In the genomic region with DNA sequence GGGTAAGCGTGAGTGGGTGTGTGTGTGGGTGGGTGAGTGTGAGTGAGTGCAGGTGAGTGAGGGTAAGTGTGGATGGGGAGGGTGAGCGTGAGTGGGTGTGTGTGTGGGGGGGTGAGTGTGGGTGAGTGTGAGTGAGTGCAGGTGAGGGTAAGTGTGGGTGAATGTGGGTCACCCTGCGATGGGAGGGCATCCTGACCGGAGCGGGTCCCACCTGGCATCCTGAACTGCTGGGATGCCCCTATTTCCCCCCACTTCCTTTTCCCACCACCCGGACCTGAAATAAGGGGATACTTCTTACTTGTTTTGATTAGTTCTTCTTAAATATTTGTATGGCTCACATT, we compare ENCODE assay signal across 13 cellular contexts. TPM values are rescaled to one million over a fixed set of nuclear protein-coding genes. Genes with fewer than 3 reads are reported as not detected.
DNase-seq lines count a peak whose midpoint lies in the region; ATAC-seq and TF ChIP-seq lines count a peak whose summit lies in the region.
"Had no signal": no experiment of that assay in that cellular context is flagged by ENCODE, and none has a peak within 500 bp of the region (broad histone marks: within the 10 kb centered on the region; RNA-seq: fewer than 3 reads in every experiment).

No MANE protein-coding gene starts in this region.

- no peak overlapping the region for H3K14ac ChIP-seq in IMR-90 (replicated peaks; ENCODE audit: low read depth, low read length)

- no peak overlapping the region for H4K91ac ChIP-seq in IMR-90 (ENCODE audit: insufficient read depth, low read depth, low read length)

- intact Hi-C loops in activated CD8-positive, alpha-beta T cell treated with anti-CD3 and anti-CD28 coated beads for 36 hours (cut with micrococcal nuclease), result no loop called here
- intact Hi-C loops in IMR-90 (cut with micrococcal nuclease), result no loop called here

- H3K4me3 Mint-ChIP-seq in activated CD8-positive, alpha-beta T cell treated with anti-CD3 and anti-CD28 coated beads, Interleukin-2, amount 10 ng/mL, durations not matched to agents 7 days and 5 days, result no peak overlapping the region
- H3K4me3 Mint-ChIP-seq in activated CD8-positive, alpha-beta T cell treated with anti-CD3 and anti-CD28 coated beads for 36 hours, result no peak overlapping the region
- H3K4me3 Mint-ChIP-seq in endodermal cell, result no peak overlapping the region
- H3K4me3 Mint-ChIP-seq: GM23338, H9 had no signal

- no peaks in the 10 kb centered on the region for H3K36me3 Mint-ChIP-seq in activated CD8-positive, alpha-beta T cell treated with anti-CD3 and anti-CD28 coated beads, Interleukin-2, amount 10 ng/mL, durations not matched to agents 7 days and 5 days (ENCODE audit: low read depth)
- no peaks in the 10 kb centered on the region for H3K36me3 Mint-ChIP-seq in activated CD8-positive, alpha-beta T cell treated with anti-CD3 and anti-CD28 coated beads for 36 hours (ENCODE audit: low read depth)
- H3K36me3 Mint-ChIP-seq in endodermal cell (ENCODE audit: low read depth), result no peaks in the 10 kb centered on the region

- no peak overlapping the region for H3K18ac ChIP-seq in IMR-90 (ENCODE audit: low read depth, low read length)

- H2BK15ac ChIP-seq in IMR-90 (ENCODE audit: low read depth, low read length), result no peak overlapping the region

- H3K27me3 ChIP-seq in IMR-90 (ENCODE audit: control insufficient read depth, insufficient read depth, low read length) (peaks cover 2% of the 10 kb centered on the region; the same call in 1 of the 2 replicates), endodermal cell (ENCODE audit: control insufficient read depth, insufficient read depth, low read length, poor library complexity, severe bottlenecking) (no peaks in the 10 kb centered on the region)
- H3K27me3 ChIP-seq: BLaER1 had no signal

- H3K79me1 ChIP-seq in IMR-90 (ENCODE audit: low read depth in 1 of 2, low read length in 2 of 2), result no peaks in the 10 kb centered on the region

- H3K9ac ChIP-seq in IMR-90 (ENCODE audit: low read depth, low read length) (no peak overlapping the region), endodermal cell (ENCODE audit: extremely low read depth, low read length, poor library complexity, severe bottlenecking) (no peak overlapping the region)
- H3K9ac ChIP-seq: BLaER1 had no signal

- H4K8ac ChIP-seq in IMR-90 (ENCODE audit: low read depth in 2 of 2, low read length in 2 of 2), result no peak overlapping the region

- peak; percentile 30 for ATAC-seq in activated CD8-positive, alpha-beta T cell treated with anti-CD3 and anti-CD28 coated beads, Interleukin-2, amount 10 ng/mL, durations not matched to agents 7 days and 5 days
- ATAC-seq in activated CD8-positive, alpha-beta T cell treated with anti-CD3 and anti-CD28 coated beads for 36 hours, result no peak
- ATAC-seq in IMR-90 (ENCODE audit: low read depth), result no peak
- peak; percentile 17 for ATAC-seq in omental fat pad (ENCODE audit: low FRiP score)
- ATAC-seq: GM23338 had no signal

- TF ChIP-seq POLR2A in IMR-90 (IDR thresholded peaks at IDR 0.05; ENCODE audit: low read depth, low read length), result no peak

- CTCF ChIA-PET in activated CD8-positive, alpha-beta T cell treated with anti-CD3 and anti-CD28 coated beads, Interleukin-2, amount 10 ng/mL, durations not matched to agents 7 days and 5 days (lab: Charles Lee), result no interaction called here
- CTCF ChIA-PET in activated CD8-positive, alpha-beta T cell treated with anti-CD3 and anti-CD28 coated beads for 36 hours (lab: Charles Lee), result no interaction called here
- CTCF ChIA-PET in IMR-90 (lab: Yijun Ruan, JAX), result no interaction called here

- no peaks in the 10 kb centered on the region; the same call in 1 of the 2 replicates for H3K4me1 ChIP-seq in IMR-90 (ENCODE audit: control insufficient read depth, insufficient read depth, low read length)
- H3K4me1 ChIP-seq in endodermal cell (ENCODE audit: control insufficient read depth, insufficient read depth, low read length), result no peaks in the 10 kb centered on the region
- H3K4me1 ChIP-seq: BLaER1 had no signal

- H3K4me3 ChIP-seq in IMR-90 (ENCODE audit: insufficient read depth, low read depth, low read length), result no peak overlapping the region
- H3K4me3 ChIP-seq in endodermal cell (ENCODE audit: low read length), result no peak overlapping the region
- H3K4me3 ChIP-seq: BLaER1, GM23338 had no signal

- H3K4ac ChIP-seq in IMR-90 (ENCODE audit: low read depth, low read length), result no peak overlapping the region

- no peaks in the 10 kb centered on the region for H3K27me3 Mint-ChIP-seq in activated CD8-positive, alpha-beta T cell treated with anti-CD3 and anti-CD28 coated beads, Interleukin-2, amount 10 ng/mL, durations not matched to agents 7 days and 5 days (ENCODE audit: low read depth)
- peaks cover 6% of the 10 kb centered on the region for H3K27me3 Mint-ChIP-seq in activated CD8-positive, alpha-beta T cell treated with anti-CD3 and anti-CD28 coated beads for 36 hours
- H3K27me3 Mint-ChIP-seq in endodermal cell (ENCODE audit: insufficient read depth), result no peaks in the 10 kb centered on the region

- H2BK20ac ChIP-seq in IMR-90 (ENCODE audit: low read depth, low read length), result no peak overlapping the region

- TF ChIP-seq CTCF in activated CD8-positive, alpha-beta T cell treated with anti-CD3 and anti-CD28 coated beads for 36 hours (IDR thresholded peaks at IDR 0.05), result no peak
- TF ChIP-seq CTCF in IMR-90 (conservative IDR thresholded peaks at IDR 0.05; ENCODE audit: low read depth, low read length), result no peak
- TF ChIP-seq CTCF in endodermal cell (conservative IDR thresholded peaks at IDR 0.05), result no peak
- TF ChIP-seq CTCF in omental fat pad (IDR thresholded peaks at IDR 0.05), result no peak

- no peak for DNase-seq in activated CD8-positive, alpha-beta T cell treated with anti-CD3 and anti-CD28 coated beads, Interleukin-2, amount 10 ng/mL, durations not matched to agents 7 days and 5 days
- no peak for DNase-seq in activated CD8-positive, alpha-beta T cell treated with anti-CD3 and anti-CD28 coated beads for 36 hours
- DNase-seq in IMR-90 (no peak), endodermal cell (peak; percentile 10), omental fat pad (ENCODE audit: low spot score) (no peak), NCI-H1417 treated with DMSO at 0.1 percent for 48 hours (lab: John Stamatoyannopoulos, UW) (no peak), DMS53 (lab: John Stamatoyannopoulos, UW) (no peak)
- DNase-seq in stimulated activated CD4-positive, alpha-beta T cell treated with anti-CD3 and anti-CD28 coated beads, Interleukin-12 subunit alpha, Interleukin-12 subunit beta, amount 100 ng/mL, for 4 hours, result no peak
- DNase-seq: AML-193, H9 had no signal

- POLR2A ChIA-PET in activated CD8-positive, alpha-beta T cell treated with anti-CD3 and anti-CD28 coated beads, Interleukin-2, amount 10 ng/mL, durations not matched to agents 7 days and 5 days (lab: Charles Lee), result no interaction called here
- POLR2A ChIA-PET in activated CD8-positive, alpha-beta T cell treated with anti-CD3 and anti-CD28 coated beads for 36 hours (lab: Charles Lee), result no interaction called here
- POLR2A ChIA-PET in IMR-90 (lab: Charles Lee; ENCODE audit: unreplicated experiment), result no interaction called here

- no peak for TF ChIP-seq RAD21 in IMR-90 (IDR thresholded peaks at IDR 0.05; ENCODE audit: low read length)

- no TSS peak for BruUV-seq in IMR-90 (replicated peaks; lab: Mats Ljungman, UMichigan)

- no peak overlapping the region for H2BK120ac ChIP-seq in IMR-90 (ENCODE audit: low read depth, low read length)

- peak overlapping the region; percentile 32 for H2BK5ac ChIP-seq in IMR-90 (ENCODE audit: low read depth, low read length, poor library complexity, severe bottlenecking)

- no CpG with 5 or more reads among the region's 6 CpGs for WGBS in IMR-90 (ENCODE audit: extremely low coverage in 2 of 2, insufficient read length in 1 of 2), 2 experiments
- WGBS in endodermal cell (ENCODE audit: insufficient coverage in 1 of 2, insufficient read length in 1 of 2), 2 experiments, result 92 to 100% methylated on average over 1 to 2 of the region's 6 CpGs

- H2AFZ ChIP-seq in IMR-90 (replicated peaks; ENCODE audit: low read length, poor library complexity), result no peak overlapping the region
- H2AFZ ChIP-seq: GM23338 had no signal

- no peak overlapping the region for H3K27ac ChIP-seq in IMR-90 (ENCODE audit: insufficient read depth, low read length)
- H3K27ac ChIP-seq in endodermal cell (ENCODE audit: low read depth, low read length), result no peak overlapping the region
- H3K27ac ChIP-seq: 22Rv1, BLaER1 had no signal

- H3K56ac ChIP-seq in IMR-90 (ENCODE audit: extremely low read depth, insufficient read depth, low read length), result no peak overlapping the region

- no peaks in the 10 kb centered on the region for H3K9me3 Mint-ChIP-seq in activated CD8-positive, alpha-beta T cell treated with anti-CD3 and anti-CD28 coated beads, Interleukin-2, amount 10 ng/mL, durations not matched to agents 7 days and 5 days (ENCODE audit: insufficient read depth)
- peaks cover 4% of the 10 kb centered on the region for H3K9me3 Mint-ChIP-seq in activated CD8-positive, alpha-beta T cell treated with anti-CD3 and anti-CD28 coated beads for 36 hours
- H3K9me3 Mint-ChIP-seq in endodermal cell, result peaks cover 5% of the 10 kb centered on the region

- no peaks in the 10 kb centered on the region for H3K9me1 ChIP-seq in IMR-90 (ENCODE audit: insufficient read depth, low read length)

- H4K5ac ChIP-seq in IMR-90 (ENCODE audit: low read depth, low read length), result no peak overlapping the region

- no peak overlapping the region for H3K23ac ChIP-seq in IMR-90 (ENCODE audit: low read depth, low read length)

- H3K27ac Mint-ChIP-seq in activated CD8-positive, alpha-beta T cell treated with anti-CD3 and anti-CD28 coated beads, Interleukin-2, amount 10 ng/mL, durations not matched to agents 7 days and 5 days, result no peak overlapping the region
- H3K27ac Mint-ChIP-seq in activated CD8-positive, alpha-beta T cell treated with anti-CD3 and anti-CD28 coated beads for 36 hours, result no peak overlapping the region
- no peak overlapping the region for H3K27ac Mint-ChIP-seq in endodermal cell
- H3K27ac Mint-ChIP-seq: GM23338 had no signal

- in situ Hi-C loops in IMR-90 (cut with MboI; ENCODE audit: low sequenced_read_pairs), result no loop called here

- no peaks in the 10 kb centered on the region for H3K4me1 Mint-ChIP-seq in activated CD8-positive, alpha-beta T cell treated with anti-CD3 and anti-CD28 coated beads, Interleukin-2, amount 10 ng/mL, durations not matched to agents 7 days and 5 days (ENCODE audit: low read depth)
- H3K4me1 Mint-ChIP-seq in activated CD8-positive, alpha-beta T cell treated with anti-CD3 and anti-CD28 coated beads for 36 hours (ENCODE audit: low read depth), result no peaks in the 10 kb centered on the region
- H3K4me1 Mint-ChIP-seq in endodermal cell, result peaks cover 3% of the 10 kb centered on the region
- H3K4me1 Mint-ChIP-seq: GM23338 had no signal

- no peaks in the 10 kb centered on the region for H4K20me1 ChIP-seq in IMR-90 (ENCODE audit: insufficient read depth, low read length)
- H4K20me1 ChIP-seq: BLaER1 had no signal

- dilution Hi-C loops in IMR-90 (cut with HindIII; ENCODE audit: low sequenced_read_pairs, unreplicated experiment), result no loop called here

- H3K4me2 ChIP-seq in IMR-90 (ENCODE audit: low read depth, low read length), result no peak overlapping the region
- H3K4me2 ChIP-seq: BLaER1, GM23338 had no signal

- no peak overlapping the region for H2AK9ac ChIP-seq in IMR-90 (replicated peaks; ENCODE audit: low read depth, low read length, poor library complexity)

- peaks cover 4% of the 10 kb centered on the region for H3K9me3 ChIP-seq in IMR-90 (ENCODE audit: control insufficient read depth, insufficient read depth, low read length)
- no peaks in the 10 kb centered on the region for H3K9me3 ChIP-seq in endodermal cell (ENCODE audit: control insufficient read depth, low read length)

- no peak overlapping the region for H2AK5ac ChIP-seq in IMR-90 (ENCODE audit: low read depth, low read length)

- no peaks in the 10 kb centered on the region for H3K36me3 ChIP-seq in IMR-90 (ENCODE audit: control insufficient read depth, insufficient read depth, low read length)
- H3K36me3 ChIP-seq in endodermal cell (ENCODE audit: control insufficient read depth, insufficient read depth, low read length), result no peaks in the 10 kb centered on the region
- H3K36me3 ChIP-seq: BLaER1 had no signal

RNA-seq across cellular contexts. Expression of a gene that starts 49.5 kb away (rescaled TPM):
- total RNA-seq in activated CD8-positive, alpha-beta T cell treated with anti-CD3 and anti-CD28 coated beads, Interleukin-2, amount 10 ng/mL, durations not matched to agents 7 days and 5 days, result 10 to 100 TPM; 15.3 to 15.4 TPM
- total RNA-seq in activated CD8-positive, alpha-beta T cell treated with anti-CD3 and anti-CD28 coated beads for 36 hours, result 10 to 100 TPM; 18.2 to 21.0 TPM
- total RNA-seq in IMR-90 (2012; rRNA removed), result 2.5 and 9.7 TPM in 2 replicates
- 7.3 and 9.5 TPM in 2 replicates for polyA plus RNA-seq in IMR-90 (2012; rRNA removed)
- 6.3 and 10.1 TPM in 2 replicates for polyA plus RNA-seq in IMR-90 (2012; cell fraction: cytosol; rRNA removed)
- polyA plus RNA-seq in IMR-90 (2012; cell fraction: nucleus; rRNA removed; ENCODE audit: low replicate concordance), result 1.6 and 3.2 TPM in 2 replicates
- total RNA-seq in endodermal cell, result 10 to 100 TPM; 16.9 to 19.8 TPM
- 19.3 TPM for polyA plus RNA-seq in endodermal cell (2013, experiment 1 of 2)
- polyA plus RNA-seq in endodermal cell (2013, experiment 2 of 2), result 19.1 TPM
- 10 to 100 TPM; 11.5 to 28.5 (median 13.9) TPM for total RNA-seq in omental fat pad

Comparison
In these comparisons a context has a peak if more than half of its experiments do, and no peak if none do; other contexts are left out.
1. ATAC-seq: peak in activated CD8-positive, alpha-beta T cell treated with anti-CD3 and anti-CD28 coated beads, Interleukin-2, amount 10 ng/mL, durations not matched to agents 7 days and 5 days (single experiment) and omental fat pad (single experiment); none in activated CD8-positive, alpha-beta T cell treated with anti-CD3 and anti-CD28 coated beads for 36 hours (single experiment) and IMR-90 (single experiment).